In the genomic region with DNA sequence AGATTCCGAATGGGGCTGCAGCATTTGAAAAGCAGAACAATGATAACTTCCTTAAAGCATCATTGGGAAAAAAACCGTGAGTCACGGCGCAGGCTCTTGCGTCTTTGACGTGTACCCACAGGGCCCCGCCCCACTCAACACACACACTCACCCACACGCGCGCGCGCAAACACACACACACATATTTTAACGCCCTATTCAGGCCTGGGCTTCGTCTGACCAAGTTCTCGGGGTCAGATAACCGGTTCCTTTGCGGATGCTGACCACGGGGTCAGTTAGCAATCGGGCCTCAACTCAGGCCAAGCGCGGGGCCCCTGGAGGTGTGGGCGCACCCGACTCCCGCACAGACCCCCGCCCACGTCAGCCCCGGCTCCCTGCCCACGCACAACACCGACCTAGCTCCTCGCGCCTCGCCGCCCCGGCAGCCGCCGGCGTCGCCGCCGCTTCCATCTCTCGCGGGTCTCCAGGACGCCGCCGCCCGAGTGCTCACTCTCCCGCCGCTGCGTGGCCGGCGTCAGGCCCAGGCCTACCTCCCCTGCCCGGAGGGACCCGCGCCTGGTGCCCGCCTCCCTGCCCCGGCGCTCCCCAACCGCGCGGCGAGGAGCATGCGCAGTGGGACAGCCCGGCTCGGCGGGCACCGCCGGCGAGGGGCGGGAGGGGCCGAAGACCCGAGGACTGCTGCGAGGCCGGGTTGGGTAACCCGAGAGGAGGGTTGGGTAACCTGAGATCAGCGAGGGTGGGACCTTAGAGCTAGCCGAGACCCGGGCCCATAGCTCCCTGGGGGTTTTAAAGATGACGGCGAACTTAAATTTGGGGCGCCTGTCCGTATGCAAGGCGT, we compare ENCODE assay signal across 8 cellular contexts. TPM values are rescaled to one million over a fixed set of nuclear protein-coding genes. Genes with fewer than 3 reads are reported as not detected.
DNase-seq lines count a peak whose midpoint lies in the region; ATAC-seq, FAIRE-seq and TF ChIP-seq lines count a peak whose summit lies in the region.

A gene (minus strand): TSS at position 609 of the 838 bp plus-strand sequence. CDS start 159 bp downstream, at position 450.

- H3K27me3 ChIP-seq in bronchial epithelial cell (ENCODE audit: control insufficient read depth, insufficient read depth, low read length): no peaks in the 10 kb centered on the region
- no peaks in the 10 kb centered on the region for H3K27me3 ChIP-seq in smooth muscle cell (ENCODE audit: low read depth)

- no peaks in the 10 kb centered on the region for H3K36me3 ChIP-seq in bronchial epithelial cell (ENCODE audit: control insufficient read depth, insufficient read depth, low read length)
- H3K36me3 ChIP-seq in smooth muscle cell (ENCODE audit: low read depth): no peaks in the 10 kb centered on the region

- H3K27me3 Mint-ChIP-seq in WTC11 (ENCODE audit: low read depth): no peaks in the 10 kb centered on the region

- peaks cover 16% of the 10 kb centered on the region for H3K4me1 Mint-ChIP-seq in WTC11

- peaks cover 43% of the 10 kb centered on the region for H3K79me2 ChIP-seq in smooth muscle cell (ENCODE audit: low read depth)

- POLR2A ChIA-PET in A549 (lab: Yijun Ruan, JAX) (no interaction called here), WTC11 (lab: Charles Lee) (no interaction called here)

- H3K4me1 ChIP-seq in A549 (no peaks in the 10 kb centered on the region), smooth muscle cell (ENCODE audit: low read depth) (peaks cover 12% of the 10 kb centered on the region)

- peak within 1 kb of the TSS; percentile 96 for H3K9ac ChIP-seq in smooth muscle cell (ENCODE audit: low read depth)

- peak; percentile 36 to 95 for DNase-seq in A549 (ENCODE audit: low read depth in 1 of 2, low spot score in 1 of 2)
- peak; percentile 51 for DNase-seq in NCI-H2171 (lab: John Stamatoyannopoulos, UW)
- DNase-seq in WTC11 (ENCODE audit: low spot score): peak; percentile 93
- peak; percentile 92 for DNase-seq in bronchial epithelial cell (ENCODE audit: low read depth)
- peak; percentile 95 for DNase-seq in iPS-NIHi7 (ENCODE audit: extremely low spot score)
- DNase-seq in smooth muscle cell (lab: John Stamatoyannopoulos, UW; ENCODE audit: unreplicated experiment): peak; percentile 73

- H3K4me3 ChIP-seq in A549 (peak within 1 kb of the TSS; percentile 75), bronchial epithelial cell (ENCODE audit: low read depth, low read length) (peak within 1 kb of the TSS; percentile 55), smooth muscle cell (peak within 1 kb of the TSS; percentile 63)

- no peak for TF ChIP-seq RAD21 in A549 (conservative IDR thresholded peaks at IDR 0.05 in 1 of 2, IDR thresholded peaks at IDR 0.05 in 1 of 2)

- H3K27ac ChIP-seq in A549 (peak within 1 kb of the TSS; percentile 95 to 100), smooth muscle cell (ENCODE audit: low read depth) (peak within 1 kb of the TSS; percentile 92)

- peak within 1 kb of the TSS; percentile 95 for H3K4me3 Mint-ChIP-seq in WTC11

- H2AFZ ChIP-seq in smooth muscle cell (ENCODE audit: low read depth): peak within 1 kb of the TSS; percentile 64

- no peak for FAIRE-seq in A549 (lab: Jason Lieb, UNC)
- FAIRE-seq in bronchial epithelial cell (lab: Jason Lieb, UNC): no peak

- no peaks in the 10 kb centered on the region for H3F3A ChIP-seq in smooth muscle cell (ENCODE audit: low read depth)

- WGBS in A549 (ENCODE audit: missing lambda C conversion rate): 21% methylated on average over 16 of the region's 82 CpGs
- WGBS in smooth muscle cell (ENCODE audit: low lambda C conversion rate): 2% methylated on average over 57 of the region's 82 CpGs

- no peaks in the 10 kb centered on the region for H3K36me3 Mint-ChIP-seq in WTC11

- H3K9me3 ChIP-seq in A549 (no peaks in the 10 kb centered on the region), smooth muscle cell (replicated peaks; ENCODE audit: low read depth) (no peaks in the 10 kb centered on the region)

- peak within 1 kb of the TSS; percentile 65 for H3K4me2 ChIP-seq in A549
- peak within 1 kb of the TSS; percentile 82 for H3K4me2 ChIP-seq in smooth muscle cell

- peak within 1 kb of the TSS; percentile 99 for H3K27ac Mint-ChIP-seq in WTC11

- ATAC-seq in A549 (peak; percentile 94 to 97), GM18867 (IDR thresholded peaks at IDR 0.05; ENCODE audit: unreplicated experiment) (peak; percentile 90), HG03097 (IDR thresholded peaks at IDR 0.05; ENCODE audit: low FRiP score, unreplicated experiment) (peak; percentile 88), WTC11 (peak; percentile 99)

- no peaks in the 10 kb centered on the region for H3K9me3 Mint-ChIP-seq in WTC11

- TF ChIP-seq CTCF in A549 (IDR thresholded peaks at IDR 0.05) (no peak), WTC11 (IDR thresholded peaks at IDR 0.05) (no peak), bronchial epithelial cell (IDR thresholded peaks at IDR 0.05; ENCODE audit: insufficient read depth, low read length, severe bottlenecking) (no peak), smooth muscle cell (IDR thresholded peaks at IDR 0.05; ENCODE audit: borderline replicate concordance, insufficient read depth, poor library complexity, severe bottlenecking) (no peak)

- TF ChIP-seq EP300 in A549 (IDR thresholded peaks at IDR 0.05): no peak

- CTCF ChIA-PET in A549 (lab: Yijun Ruan, JAX) (no interaction called here), WTC11 (lab: Charles Lee) (interaction anchor here (1.0 to 1.5 kb wide), 4 partner anchors 84 to 348 kb away, joined by 3 to 10 read pairs (median 4); no protein-coding TSS in a partner anchor)

- no peaks in the 10 kb centered on the region for H4K20me1 ChIP-seq in smooth muscle cell (ENCODE audit: low read depth)

- peak; percentile 58 for TF ChIP-seq POLR2A in A549 (IDR thresholded peaks at IDR 0.05; ENCODE audit: low read length)

TF ChIP-seq in A549, 52 proteins besides CTCF, POLR2A, EP300 and RAD21 (continues in another document):
- TF ChIP-seq HOXA7 (CRISPR knock-in tag; IDR thresholded peaks at IDR 0.05): no peak
- 0 out of 2 replicates have a peak, but pooled peaks have one; percentile 30 for TF ChIP-seq MAZ (IDR thresholded peaks at IDR 0.05; ENCODE audit: borderline replicate concordance, low read depth, low read length)
- TF ChIP-seq, protein P1, sequence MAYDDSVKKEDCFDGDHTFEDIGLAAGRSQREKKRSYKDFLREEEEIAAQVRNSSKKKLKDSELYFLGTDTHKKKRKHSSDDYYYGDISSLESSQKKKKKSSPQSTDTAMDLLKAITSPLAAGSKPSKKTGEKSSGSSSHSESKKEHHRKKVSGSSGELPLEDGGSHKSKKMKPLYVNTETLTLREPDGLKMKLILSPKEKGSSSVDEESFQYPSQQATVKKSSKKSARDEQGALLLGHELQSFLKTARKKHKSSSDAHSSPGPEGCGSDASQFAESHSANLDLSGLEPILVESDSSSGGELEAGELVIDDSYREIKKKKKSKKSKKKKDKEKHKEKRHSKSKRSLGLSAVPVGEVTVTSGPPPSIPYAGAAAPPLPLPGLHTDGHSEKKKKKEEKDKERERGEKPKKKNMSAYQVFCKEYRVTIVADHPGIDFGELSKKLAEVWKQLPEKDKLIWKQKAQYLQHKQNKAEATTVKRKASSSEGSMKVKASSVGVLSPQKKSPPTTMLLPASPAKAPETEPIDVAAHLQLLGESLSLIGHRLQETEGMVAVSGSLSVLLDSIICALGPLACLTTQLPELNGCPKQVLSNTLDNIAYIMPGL (CRISPR knock-in tag; IDR thresholded peaks at IDR 0.05; ENCODE audit: borderline replicate concordance): peak; percentile 86; the same call in 1 of the 2 replicates
- TF ChIP-seq JUN (IDR thresholded peaks at IDR 0.05): peak; percentile 58 to 66; a peak in 4 of 5 replicates
- TF ChIP-seq CHD4 (IDR thresholded peaks at IDR 0.05; ENCODE audit: borderline replicate concordance): no peak

TF ChIP-seq in WTC11, 78 proteins besides CTCF, POLR2A, EP300 and RAD21 (continues in another document):
- peak; percentile 96 for TF ChIP-seq FOXP1 (CRISPR knock-in tag; IDR thresholded peaks at IDR 0.05; ENCODE audit: borderline replicate concordance)
- TF ChIP-seq, protein P2, sequence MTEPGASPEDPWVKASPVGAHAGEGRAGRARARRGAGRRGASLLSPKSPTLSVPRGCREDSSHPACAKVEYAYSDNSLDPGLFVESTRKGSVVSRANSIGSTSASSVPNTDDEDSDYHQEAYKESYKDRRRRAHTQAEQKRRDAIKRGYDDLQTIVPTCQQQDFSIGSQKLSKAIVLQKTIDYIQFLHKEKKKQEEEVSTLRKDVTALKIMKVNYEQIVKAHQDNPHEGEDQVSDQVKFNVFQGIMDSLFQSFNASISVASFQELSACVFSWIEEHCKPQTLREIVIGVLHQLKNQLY (CRISPR knock-in tag; IDR thresholded peaks at IDR 0.05): peak; percentile 55; the same call in 1 of the 2 replicates
- TF ChIP-seq, protein P3, sequence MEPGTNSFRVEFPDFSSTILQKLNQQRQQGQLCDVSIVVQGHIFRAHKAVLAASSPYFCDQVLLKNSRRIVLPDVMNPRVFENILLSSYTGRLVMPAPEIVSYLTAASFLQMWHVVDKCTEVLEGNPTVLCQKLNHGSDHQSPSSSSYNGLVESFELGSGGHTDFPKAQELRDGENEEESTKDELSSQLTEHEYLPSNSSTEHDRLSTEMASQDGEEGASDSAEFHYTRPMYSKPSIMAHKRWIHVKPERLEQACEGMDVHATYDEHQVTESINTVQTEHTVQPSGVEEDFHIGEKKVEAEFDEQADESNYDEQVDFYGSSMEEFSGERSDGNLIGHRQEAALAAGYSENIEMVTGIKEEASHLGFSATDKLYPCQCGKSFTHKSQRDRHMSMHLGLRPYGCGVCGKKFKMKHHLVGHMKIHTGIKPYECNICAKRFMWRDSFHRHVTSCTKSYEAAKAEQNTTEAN (CRISPR knock-in tag; IDR thresholded peaks at IDR 0.05): peak; percentile 67; the same call in 1 of the 2 replicates
- TF ChIP-seq SMAD3 (CRISPR knock-in tag; IDR thresholded peaks at IDR 0.05; ENCODE audit: borderline replicate concordance): no peak
- no peak for TF ChIP-seq OVOL2 (CRISPR knock-in tag; IDR thresholded peaks at IDR 0.05; ENCODE audit: borderline replicate concordance)
- TF ChIP-seq, protein P4, sequence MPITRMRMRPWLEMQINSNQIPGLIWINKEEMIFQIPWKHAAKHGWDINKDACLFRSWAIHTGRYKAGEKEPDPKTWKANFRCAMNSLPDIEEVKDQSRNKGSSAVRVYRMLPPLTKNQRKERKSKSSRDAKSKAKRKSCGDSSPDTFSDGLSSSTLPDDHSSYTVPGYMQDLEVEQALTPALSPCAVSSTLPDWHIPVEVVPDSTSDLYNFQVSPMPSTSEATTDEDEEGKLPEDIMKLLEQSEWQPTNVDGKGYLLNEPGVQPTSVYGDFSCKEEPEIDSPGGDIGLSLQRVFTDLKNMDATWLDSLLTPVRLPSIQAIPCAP (CRISPR knock-in tag; IDR thresholded peaks at IDR 0.05): no peak; the same call in 1 of the 2 replicates

RNA-seq across cellular contexts. Expression of the gene that starts here (rescaled TPM):
- polyA plus RNA-seq in A549 (2011; rRNA removed): 24.8 and 30.5 TPM in 2 replicates
- 6.8 and 8.2 TPM in 2 replicates for polyA plus RNA-seq in A549 (2012; cell fraction: cytosol; rRNA removed)
- 3.3 and 3.8 TPM in 2 replicates for polyA plus RNA-seq in A549 (2012; cell fraction: nucleus; rRNA removed)
- polyA plus RNA-seq in A549 (2017; fragmentation: RNase III; extraction: RNeasy Plus Mini Kit Qiagen cat#74134 plus additional on column Dnase treatment): 20.5 to 24.5 TPM (median 24.1 TPM) in 3 replicates
- 10.2 and 11.1 TPM in 2 replicates for polyA minus RNA-seq in A549 (2011; rRNA and poly(A)+ RNA removed)
- total RNA-seq in WTC11 (2021): 20.8 to 27.9 TPM (median 21.0 TPM) in 3 replicates
- 4.2 and 4.4 TPM in 2 replicates for total RNA-seq in bronchial epithelial cell
- total RNA-seq in smooth muscle cell: 30.5 and 35.4 TPM in 2 replicates
- polyA plus RNA-seq in smooth muscle cell: 41.8 and 48.6 TPM in 2 replicates

Comparison
In these comparisons a context has a peak if more than half of its experiments do, and no peak if none do; other contexts are left out.
1. Peak in every context shown above with its lines: DNase-seq, ATAC-seq, H3K4me3 ChIP-seq and H3K27ac ChIP-seq.